In the genomic region with DNA sequence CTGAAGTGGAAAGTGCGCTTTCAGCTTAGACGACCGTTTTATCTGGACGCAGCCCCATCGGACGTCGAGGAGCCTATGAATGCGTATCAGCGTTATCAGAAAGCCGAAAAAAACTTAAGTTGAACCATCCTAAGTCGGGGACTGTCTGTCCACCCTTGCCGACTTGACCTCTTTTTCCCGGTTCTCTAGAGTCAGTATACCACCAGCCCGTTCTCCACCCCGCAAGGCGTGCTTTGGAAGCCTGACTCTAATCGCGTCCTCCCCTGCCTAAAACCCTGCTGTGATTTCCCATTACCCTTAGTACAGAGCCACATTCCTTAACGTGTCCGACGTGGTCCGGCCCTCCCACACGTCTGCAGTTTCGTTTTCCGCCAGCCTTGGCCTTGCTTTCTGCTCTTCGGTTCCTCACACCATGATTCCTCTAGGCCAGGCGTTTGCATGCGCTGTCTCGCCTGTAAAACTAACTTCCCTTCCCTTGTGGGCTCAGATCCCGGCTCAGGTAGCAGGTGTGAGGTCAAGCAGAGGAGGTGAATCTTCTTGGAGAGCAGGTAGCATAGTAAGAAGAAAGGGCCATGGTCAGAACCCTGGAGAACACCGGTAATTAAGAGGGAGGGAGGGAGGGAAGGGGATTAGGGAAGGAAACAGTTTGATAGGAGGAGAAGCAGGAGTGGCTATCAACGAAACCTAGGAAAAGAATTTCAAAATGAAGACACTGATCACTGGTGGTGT, we compare ENCODE assay signal across 6 cellular contexts. TPM values are rescaled to one million over a fixed set of nuclear protein-coding genes. Genes with fewer than 3 reads are reported as not detected.
DNase-seq lines count a peak whose midpoint lies in the region; ATAC-seq, FAIRE-seq and TF ChIP-seq lines count a peak whose summit lies in the region.

No MANE protein-coding gene starts in this region.

- H3K27me3 Mint-ChIP-seq in stimulated activated naive CD8-positive, alpha-beta T cell treated with anti-CD3 and anti-CD28 coated beads, Interleukin-15, amount 100 ng/mL, for 72 hours: peaks cover 16% of the 10 kb centered on the region

- peak overlapping the region; percentile 87 for H3K27ac ChIP-seq in fibroblast of lung (ENCODE audit: insufficient read depth, low read length)

- peak overlapping the region; percentile 96 to 97 for H3K27ac Mint-ChIP-seq in stimulated activated naive CD8-positive, alpha-beta T cell treated with anti-CD3 and anti-CD28 coated beads, Interleukin-15, amount 100 ng/mL, for 72 hours

- peak overlapping the region; percentile 100 for H3K4me2 ChIP-seq in fibroblast of lung (ENCODE audit: extremely low read depth, insufficient read depth, low read length)

- H3K79me2 ChIP-seq in fibroblast of lung (ENCODE audit: control insufficient read depth, insufficient read depth, low read length): peaks cover 26% of the 10 kb centered on the region

- ATAC-seq in stimulated activated naive CD8-positive, alpha-beta T cell treated with anti-CD3 and anti-CD28 coated beads, Interleukin-15, amount 100 ng/mL, for 72 hours: no peak
- no peak for ATAC-seq in GM18907 (IDR thresholded peaks at IDR 0.05; ENCODE audit: unreplicated experiment)
- no peak for ATAC-seq in HG03196 (IDR thresholded peaks at IDR 0.05; ENCODE audit: unreplicated experiment)

- peaks cover 10% of the 10 kb centered on the region for H3K4me1 ChIP-seq in fibroblast of lung (ENCODE audit: control insufficient read depth, extremely low read depth, insufficient read depth, low read length)

- H3K9ac ChIP-seq in fibroblast of lung (ENCODE audit: insufficient read depth, low read length): peak overlapping the region; percentile 73

- no peaks in the 10 kb centered on the region for H3K27me3 ChIP-seq in fibroblast of lung (ENCODE audit: control insufficient read depth, insufficient read depth, low read length)

- FAIRE-seq in GM18507 (lab: Jason Lieb, UNC): peak; percentile 79

- H2AFZ ChIP-seq in fibroblast of lung (ENCODE audit: low read length): peak overlapping the region; percentile 57

- peak overlapping the region; percentile 90 to 99 for H3K4me3 Mint-ChIP-seq in stimulated activated naive CD8-positive, alpha-beta T cell treated with anti-CD3 and anti-CD28 coated beads, Interleukin-15, amount 100 ng/mL, for 72 hours

- H3K36me3 ChIP-seq in fibroblast of lung (ENCODE audit: control insufficient read depth, insufficient read depth, low read length): peaks cover 27% of the 10 kb centered on the region

- DNase-seq in GM18507 (ENCODE audit: extremely low spot score, insufficient read length, low read depth) (no peak), OCI-M1 (lab: John Stamatoyannopoulos, UW) (peak; percentile 81), fibroblast of lung (ENCODE audit: low read depth in 2 of 2) (peak; percentile 35 to 71)
- no peak for DNase-seq in stimulated activated naive CD8-positive, alpha-beta T cell treated with anti-CD3 and anti-CD28 coated beads, Interleukin-15, amount 100 ng/mL, for 72 hours

- no peaks in the 10 kb centered on the region for H4K20me1 ChIP-seq in fibroblast of lung (ENCODE audit: control insufficient read depth, extremely low read depth, insufficient read depth, low read length)

- H3K4me3 ChIP-seq in fibroblast of lung (replicated peaks in 1 of 4; ENCODE audit: control extremely low read depth in 1 of 4, insufficient read depth in 1 of 4, low read depth in 3 of 4, low read length in 4 of 4): peak overlapping the region; percentile 83 to 98 (median 90)

- H3K9me3 ChIP-seq in fibroblast of lung (ENCODE audit: control insufficient read depth, insufficient read depth, low read depth, low read length): no peaks in the 10 kb centered on the region

- H3K4me1 Mint-ChIP-seq in stimulated activated naive CD8-positive, alpha-beta T cell treated with anti-CD3 and anti-CD28 coated beads, Interleukin-15, amount 100 ng/mL, for 72 hours: peaks cover 46% of the 10 kb centered on the region

- no peak for TF ChIP-seq CTCF in fibroblast of lung (conservative IDR thresholded peaks at IDR 0.05 in 1 of 2, IDR thresholded peaks at IDR 0.05 in 1 of 2; ENCODE audit: low read depth in 1 of 2, low read length in 2 of 2)

- H3K9me3 Mint-ChIP-seq in stimulated activated naive CD8-positive, alpha-beta T cell treated with anti-CD3 and anti-CD28 coated beads, Interleukin-15, amount 100 ng/mL, for 72 hours: no peaks in the 10 kb centered on the region

RNA-seq across cellular contexts. Expression of a gene that starts 0.9 kb away (rescaled TPM):
- total RNA-seq in fibroblast of lung: 25.9 and 30.9 TPM in 2 replicates
- 25.3 and 33.9 TPM in 2 replicates for polyA plus RNA-seq in fibroblast of lung
- polyA plus RNA-seq in fibroblast of lung (2012): 26.4 and 34.8 TPM in 2 replicates
- 31.6 and 33.3 TPM in 2 replicates for polyA minus RNA-seq in fibroblast of lung (ENCODE audit: low replicate concordance)

RNA-seq across cellular contexts. Expression of a gene that starts 5.7 kb away (rescaled TPM):
- 0.26 and 0.50 TPM in 2 replicates for total RNA-seq in fibroblast of lung
- polyA plus RNA-seq in fibroblast of lung: 0.06 and 0.09 TPM in 2 replicates
- polyA plus RNA-seq in fibroblast of lung (2012): 0.21 TPM in 1 of 2 replicates, not detected in the other
- not detected in 2 replicates for polyA minus RNA-seq in fibroblast of lung (ENCODE audit: low replicate concordance)

RNA-seq across cellular contexts. Expression of a gene that starts 35.5 kb away (rescaled TPM):
- total RNA-seq in fibroblast of lung: 18.5 and 31.0 TPM in 2 replicates
- polyA plus RNA-seq in fibroblast of lung: 2.9 and 5.2 TPM in 2 replicates
- 3.1 and 5.8 TPM in 2 replicates for polyA plus RNA-seq in fibroblast of lung (2012)
- 3.4 and 6.5 TPM in 2 replicates for polyA minus RNA-seq in fibroblast of lung (ENCODE audit: low replicate concordance)

RNA-seq across cellular contexts. Expression of a gene that starts 59.7 kb away (rescaled TPM):
- 70.6 and 88.5 TPM in 2 replicates for total RNA-seq in fibroblast of lung
- polyA plus RNA-seq in fibroblast of lung: 102 and 105 TPM in 2 replicates
- polyA plus RNA-seq in fibroblast of lung (2012): 90.0 and 102 TPM in 2 replicates
- polyA minus RNA-seq in fibroblast of lung (ENCODE audit: low replicate concordance): 12.7 and 13.7 TPM in 2 replicates

Comparison
In these comparisons a context has a peak if more than half of its experiments do, and no peak if none do; other contexts are left out.
1. DNase-seq: peak in OCI-M1 (single experiment) and fibroblast of lung (2 of 2); none in GM18507 (single experiment) and stimulated activated naive CD8-positive, alpha-beta T cell treated with anti-CD3 and anti-CD28 coated beads, Interleukin-15, amount 100 ng/mL, for 72 hours (0 of 2).